Comparison of ENCODE assay signal across 1 cellular context in genomic region chr3:35966629-35967464, GRCh38.
TF ChIP-seq lines count a peak whose summit lies in the region.

No MANE protein-coding gene starts in this region.

TF ChIP-seq in SK-N-SH treated with all-trans-retinoic acid at 6 μM for 48 hours, 23 proteins besides CTCF, POLR2A, EP300 and RAD21 (continued from another document):
- TF ChIP-seq ZFP3 (CRISPR knock-in tag; IDR thresholded peaks at IDR 0.05) (no peak), OSR1 (CRISPR knock-in tag; IDR thresholded peaks at IDR 0.05) (no peak), TCF4 (CRISPR knock-in tag; IDR thresholded peaks at IDR 0.05; ENCODE audit: borderline replicate concordance) (no peak), ESRRG (CRISPR knock-in tag; IDR thresholded peaks at IDR 0.05) (no peak), CSDC2 (CRISPR knock-in tag; IDR thresholded peaks at IDR 0.05) (no peak)
- TF ChIP-seq, protein P1, sequence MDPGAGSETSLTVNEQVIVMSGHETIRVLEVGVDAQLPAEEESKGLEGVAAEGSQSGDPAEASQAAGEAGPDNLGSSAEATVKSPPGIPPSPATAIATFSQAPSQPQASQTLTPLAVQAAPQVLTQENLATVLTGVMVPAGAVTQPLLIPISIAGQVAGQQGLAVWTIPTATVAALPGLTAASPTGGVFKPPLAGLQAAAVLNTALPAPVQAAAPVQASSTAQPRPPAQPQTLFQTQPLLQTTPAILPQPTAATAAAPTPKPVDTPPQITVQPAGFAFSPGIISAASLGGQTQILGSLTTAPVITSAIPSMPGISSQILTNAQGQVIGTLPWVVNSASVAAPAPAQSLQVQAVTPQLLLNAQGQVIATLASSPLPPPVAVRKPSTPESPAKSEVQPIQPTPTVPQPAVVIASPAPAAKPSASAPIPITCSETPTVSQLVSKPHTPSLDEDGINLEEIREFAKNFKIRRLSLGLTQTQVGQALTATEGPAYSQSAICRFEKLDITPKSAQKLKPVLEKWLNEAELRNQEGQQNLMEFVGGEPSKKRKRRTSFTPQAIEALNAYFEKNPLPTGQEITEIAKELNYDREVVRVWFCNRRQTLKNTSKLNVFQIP (CRISPR knock-in tag; IDR thresholded peaks at IDR 0.05; ENCODE audit: borderline replicate concordance, low read depth): no peak
